ENCODE assay signal across 9 cellular contexts in the genomic region with DNA sequence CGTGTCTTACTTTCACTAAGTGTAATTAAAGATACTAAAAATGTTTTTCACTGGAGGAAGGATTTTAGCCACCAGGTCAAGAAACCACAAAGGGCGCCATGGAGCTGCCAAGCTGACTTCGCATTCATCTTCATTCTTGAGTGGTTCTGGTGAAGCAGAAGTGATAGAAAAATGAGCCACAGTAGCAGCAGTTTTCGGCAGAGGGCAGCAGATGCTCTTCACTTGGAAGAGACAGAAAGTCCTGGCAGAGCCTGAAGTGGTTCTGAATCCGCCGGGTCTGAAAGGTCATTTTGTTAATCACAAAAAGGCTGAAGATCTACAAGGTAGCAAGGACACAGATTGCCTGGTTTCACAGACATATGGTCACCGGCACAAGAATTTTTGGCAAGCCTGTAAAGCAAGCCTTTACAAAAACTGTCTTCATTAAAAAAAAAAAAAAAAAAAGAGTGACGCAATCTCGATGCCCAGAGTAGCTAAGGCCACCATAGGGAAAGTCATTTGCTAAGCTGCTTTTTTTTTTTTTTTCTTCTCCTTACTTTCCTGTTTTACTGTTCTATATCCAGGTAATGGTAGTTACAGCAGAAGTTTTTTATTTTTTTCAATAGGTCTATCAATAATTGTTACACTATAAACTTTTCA.
A peak's percentile ranks its signal among the peaks of the same experiment; 100 is the strongest.
DNase-seq lines count a peak whose midpoint lies in the region; ATAC-seq and TF ChIP-seq lines count a peak whose summit lies in the region.
"Had no signal": no experiment of that assay in that cellular context is flagged by ENCODE, and none has a peak within 500 bp of the region (broad histone marks: within the 10 kb centered on the region; RNA-seq: fewer than 3 reads in every experiment).

No MANE protein-coding gene starts in this region.

- H3K4me3 Mint-ChIP-seq in chondrocyte (ENCODE audit: unreplicated experiment): no peak overlapping the region
- no peak overlapping the region for H3K4me3 Mint-ChIP-seq in nephron
- H3K4me3 Mint-ChIP-seq: IgD-negative memory B cell had no signal

- TF ChIP-seq CTCF in chondrocyte (IDR thresholded peaks at IDR 0.05) (peak; percentile 87), nephron (IDR thresholded peaks at IDR 0.05; ENCODE audit: unreplicated experiment in 3 of 3) (peak; percentile 51 to 57 (median 52)), left lung (IDR thresholded peaks at IDR 0.05) (no peak)

- no peaks in the 10 kb centered on the region for H3K36me3 ChIP-seq in left lung

- no peaks in the 10 kb centered on the region for H3K9me3 ChIP-seq in left lung

- no peaks in the 10 kb centered on the region for H3K27me3 Mint-ChIP-seq in chondrocyte (ENCODE audit: low read depth)
- peaks cover 11% of the 10 kb centered on the region for H3K27me3 Mint-ChIP-seq in nephron (ENCODE audit: low read depth)
- H3K27me3 Mint-ChIP-seq: IgD-negative memory B cell had no signal

- no peak for ATAC-seq in HG03442 (IDR thresholded peaks at IDR 0.05; ENCODE audit: unreplicated experiment)
- no peak for ATAC-seq in HG02642 (IDR thresholded peaks at IDR 0.05; ENCODE audit: poor library complexity, unreplicated experiment)
- ATAC-seq in left lung: no peak

- H3K36me3 Mint-ChIP-seq in chondrocyte (ENCODE audit: low read depth) (peaks cover 2% of the 10 kb centered on the region), nephron (ENCODE audit: low read depth) (no peaks in the 10 kb centered on the region)
- H3K36me3 Mint-ChIP-seq: IgD-negative memory B cell had no signal

- intact Hi-C loops in left lung (cut with DNase I): no loop called here

- no peaks in the 10 kb centered on the region for H3K9me3 Mint-ChIP-seq in chondrocyte (ENCODE audit: low read depth)
- no peaks in the 10 kb centered on the region for H3K9me3 Mint-ChIP-seq in nephron

- peaks cover 45% of the 10 kb centered on the region for H3K4me1 Mint-ChIP-seq in chondrocyte (ENCODE audit: low read depth)
- peaks cover 34% of the 10 kb centered on the region for H3K4me1 Mint-ChIP-seq in nephron
- H3K4me1 Mint-ChIP-seq: IgD-negative memory B cell had no signal

- no peak overlapping the region for H3K27ac Mint-ChIP-seq in chondrocyte (ENCODE audit: unreplicated experiment)
- H3K27ac Mint-ChIP-seq in nephron: peak overlapping the region in 2 of 3 experiments; percentile 49 to 63
- H3K27ac Mint-ChIP-seq: IgD-negative memory B cell had no signal

- H3K27me3 ChIP-seq in left lung: no peaks in the 10 kb centered on the region

- DNase-seq in GM03348 (ENCODE audit: low spot score) (peak; percentile 79), NCI-H524 (lab: John Stamatoyannopoulos, UW) (peak; percentile 79 to 93), chondrocyte (ENCODE audit: low spot score) (no peak), DMS79 (lab: John Stamatoyannopoulos, UW) (no peak), left lung (no peak)

- no peak overlapping the region for H3K27ac ChIP-seq in left lung

- no peak overlapping the region for H3K4me3 ChIP-seq in left lung

- H3K4me1 ChIP-seq in left lung: no peaks in the 10 kb centered on the region

Comparison
In these comparisons a context has a peak if more than half of its experiments do, and no peak if none do; other contexts are left out.
1. DNase-seq: peak in GM03348 (single experiment) and NCI-H524 (2 of 2); none in chondrocyte (single experiment), DMS79 (single experiment) and left lung (0 of 2).
2. CTCF ChIP-seq: peak in chondrocyte (single experiment) and nephron (3 of 3); none in left lung (0 of 2).